ENCODE assay signal across 8 cellular contexts in the genomic region with DNA sequence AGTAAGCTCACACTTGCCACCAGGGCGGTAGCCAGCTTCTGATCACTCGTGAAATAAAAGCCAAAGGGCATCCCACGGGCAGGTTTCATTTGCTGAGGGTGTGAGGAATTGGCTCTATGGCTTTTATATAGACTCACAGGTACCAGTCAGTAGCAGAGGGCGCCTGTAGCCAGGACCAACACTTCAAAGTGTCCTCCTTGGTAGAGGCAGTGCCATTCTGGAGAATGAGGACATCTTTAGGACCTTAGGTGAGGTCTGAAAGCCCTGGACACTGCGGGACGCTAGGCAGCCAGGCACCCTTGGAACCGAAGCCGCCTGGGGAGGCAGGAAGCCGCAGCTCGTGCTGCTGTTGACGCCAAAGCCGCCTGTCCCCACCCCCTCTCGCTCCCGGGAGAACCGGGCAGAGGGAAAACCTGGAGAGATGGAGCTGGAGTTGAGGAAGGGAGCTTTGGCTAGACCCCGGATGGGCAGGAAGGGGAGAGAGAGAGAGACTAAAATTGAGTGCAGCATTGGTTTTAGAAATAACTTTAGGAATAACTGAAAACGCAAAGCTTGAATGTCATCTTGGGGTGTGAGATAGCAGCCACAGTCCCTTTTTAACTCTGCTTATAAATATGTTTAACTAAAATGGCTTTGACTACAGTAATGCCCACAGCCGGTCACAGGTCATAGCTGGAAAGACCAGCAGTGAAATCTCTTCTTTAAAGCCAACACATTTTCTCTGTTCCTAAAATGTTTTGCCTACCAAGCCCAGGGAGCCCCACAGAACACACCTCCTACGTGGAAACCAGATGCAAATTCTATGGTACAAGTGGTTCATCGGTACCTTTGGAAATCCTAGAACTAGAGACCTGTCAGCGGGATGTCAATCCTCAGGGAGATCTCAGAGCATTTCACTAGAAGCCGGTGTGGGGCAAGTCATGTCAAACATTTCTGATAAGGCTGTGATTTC.
DNase-seq lines count a peak whose midpoint lies in the region; ATAC-seq and TF ChIP-seq lines count a peak whose summit lies in the region.

No MANE protein-coding gene starts in this region.

- H3K4me3 Mint-ChIP-seq in T-helper 17 cell (peak overlapping the region; percentile 68), endothelial cell (ENCODE audit: unreplicated experiment) (peak overlapping the region; percentile 31)
- H3K4me3 Mint-ChIP-seq in stimulated activated naive B cell treated with anti-CD40 and anti-IgM and Interleukin-4, amounts not matched to agents 10 μg/mL and 1 μg/mL and 100 μg/mL, for 72 hours, result peak overlapping the region; percentile 73 to 79

- H3K4me1 Mint-ChIP-seq in T-helper 17 cell, result peaks cover 4% of the 10 kb centered on the region
- H3K4me1 Mint-ChIP-seq in endothelial cell (ENCODE audit: unreplicated experiment), result peaks cover 7% of the 10 kb centered on the region
- peaks cover 9 to 30% of the 10 kb centered on the region in 2 donors for H3K4me1 Mint-ChIP-seq in stimulated activated naive B cell treated with anti-CD40 and anti-IgM and Interleukin-4, amounts not matched to agents 10 μg/mL and 1 μg/mL and 100 μg/mL, for 72 hours

- peak overlapping the region; percentile 66 for H3K27ac Mint-ChIP-seq in T-helper 17 cell
- no peak overlapping the region for H3K27ac Mint-ChIP-seq in endothelial cell (ENCODE audit: unreplicated experiment)
- peak overlapping the region; percentile 94 for H3K27ac Mint-ChIP-seq in stimulated activated naive B cell treated with anti-CD40 and anti-IgM and Interleukin-4, amounts not matched to agents 10 μg/mL and 1 μg/mL and 100 μg/mL, for 72 hours

- peak; percentile 14 for DNase-seq in COLO668 (lab: John Stamatoyannopoulos, UW; ENCODE audit: unreplicated experiment)
- DNase-seq in Kasumi-1 (lab: John Stamatoyannopoulos, UW), result peak; percentile 72 to 83
- no peak for DNase-seq in T-helper 17 cell
- peak; percentile 79 for DNase-seq in endothelial cell (ENCODE audit: low spot score)
- peak; percentile 87 for DNase-seq in lung microvascular endothelial cell (ENCODE audit: low read depth in 2 of 2)
- DNase-seq in stimulated activated naive B cell treated with anti-CD40 and anti-IgM and Interleukin-4, amounts not matched to agents 10 μg/mL and 1 μg/mL and 100 μg/mL, for 72 hours, result peak; percentile 27

- peaks cover 2% of the 10 kb centered on the region for H3K9me3 Mint-ChIP-seq in endothelial cell (ENCODE audit: unreplicated experiment)
- peaks cover 0 to 3% of the 10 kb centered on the region in 2 donors for H3K9me3 Mint-ChIP-seq in stimulated activated naive B cell treated with anti-CD40 and anti-IgM and Interleukin-4, amounts not matched to agents 10 μg/mL and 1 μg/mL and 100 μg/mL, for 72 hours

- ATAC-seq in T-helper 17 cell, result no peak
- peak; percentile 54 to 68 for ATAC-seq in stimulated activated naive B cell treated with anti-CD40 and anti-IgM and Interleukin-4, amounts not matched to agents 10 μg/mL and 1 μg/mL and 100 μg/mL, for 72 hours (replicated peaks)
- ATAC-seq in HG02642 (IDR thresholded peaks at IDR 0.05; ENCODE audit: poor library complexity, unreplicated experiment), result no peak
- no peak for ATAC-seq in GM21515 (IDR thresholded peaks at IDR 0.05; ENCODE audit: unreplicated experiment)

- H3K27me3 Mint-ChIP-seq in T-helper 17 cell, result peaks cover 49% of the 10 kb centered on the region
- peaks cover 2% of the 10 kb centered on the region for H3K27me3 Mint-ChIP-seq in endothelial cell (ENCODE audit: unreplicated experiment)
- H3K27me3 Mint-ChIP-seq in stimulated activated naive B cell treated with anti-CD40 and anti-IgM and Interleukin-4, amounts not matched to agents 10 μg/mL and 1 μg/mL and 100 μg/mL, for 72 hours, result peaks cover 18 to 23% of the 10 kb centered on the region in 2 donors

- TF ChIP-seq CTCF in endothelial cell (IDR thresholded peaks at IDR 0.05; ENCODE audit: unreplicated experiment), result no peak

- H3K36me3 Mint-ChIP-seq in T-helper 17 cell (ENCODE audit: low read depth), result no peaks in the 10 kb centered on the region
- H3K36me3 Mint-ChIP-seq in endothelial cell (ENCODE audit: low read depth, unreplicated experiment), result no peaks in the 10 kb centered on the region
- H3K36me3 Mint-ChIP-seq in stimulated activated naive B cell treated with anti-CD40 and anti-IgM and Interleukin-4, amounts not matched to agents 10 μg/mL and 1 μg/mL and 100 μg/mL, for 72 hours, result no peaks in the 10 kb centered on the region

- no peaks in the 10 kb centered on the region for H3K9me3 ChIP-seq in T-helper 17 cell (ENCODE audit: control insufficient read depth, low read length, poor library complexity, severe bottlenecking)

Comparison
In these comparisons a context has a peak if more than half of its experiments do, and no peak if none do; other contexts are left out.
1. DNase-seq: peak in COLO668 (single experiment), Kasumi-1 (2 of 2), endothelial cell (single experiment), lung microvascular endothelial cell (2 of 2) and stimulated activated naive B cell treated with anti-CD40 and anti-IgM and Interleukin-4, amounts not matched to agents 10 μg/mL and 1 μg/mL and 100 μg/mL, for 72 hours (single experiment); none in T-helper 17 cell (0 of 3).
2. ATAC-seq: peak in stimulated activated naive B cell treated with anti-CD40 and anti-IgM and Interleukin-4, amounts not matched to agents 10 μg/mL and 1 μg/mL and 100 μg/mL, for 72 hours (2 of 2); none in T-helper 17 cell (single experiment), HG02642 (single experiment) and GM21515 (single experiment).
3. Peak in every context shown above with its lines, with median percentiles within 50 percentile points of each other: H3K4me3 Mint-ChIP-seq.